Comparison of ENCODE assay signal across 14 cellular contexts in the genomic region with DNA sequence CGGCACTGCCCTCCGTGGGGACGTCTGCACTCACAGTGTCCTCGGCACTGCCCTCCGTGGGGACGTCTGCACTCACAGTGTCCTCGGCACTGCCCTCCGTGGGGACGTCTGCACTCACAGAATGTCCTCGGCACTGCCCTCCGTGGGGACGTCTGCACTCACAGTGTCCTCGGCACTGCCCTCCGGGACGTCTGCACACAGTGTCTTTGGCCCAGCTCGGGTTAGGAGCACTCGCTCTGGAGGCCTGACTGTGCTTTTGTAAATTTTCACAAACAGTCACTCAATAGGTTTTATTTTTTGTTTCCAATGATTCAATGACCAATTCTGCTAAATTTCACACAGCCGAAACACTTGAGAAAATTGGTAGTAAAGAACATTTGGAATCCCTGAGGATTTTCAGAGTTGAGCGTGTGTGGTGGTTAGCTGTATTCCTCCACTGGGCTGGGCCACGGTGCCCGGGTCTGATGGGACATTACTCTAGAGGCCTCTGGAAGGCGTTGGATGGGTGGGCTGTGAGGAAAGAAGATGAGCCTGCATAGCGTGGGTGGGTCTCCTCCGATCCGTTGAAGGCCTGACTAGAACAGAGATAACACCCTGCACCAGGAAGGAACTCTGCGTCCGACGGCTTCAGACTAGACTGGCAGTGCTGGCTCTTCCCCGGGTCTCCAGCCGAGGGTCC.
DNase-seq lines count a peak whose midpoint lies in the region; ATAC-seq and TF ChIP-seq lines count a peak whose summit lies in the region.
"Had no signal": no experiment of that assay in that cellular context is flagged by ENCODE, and none has a peak within 500 bp of the region (broad histone marks: within the 10 kb centered on the region; RNA-seq: fewer than 3 reads in every experiment).

No MANE protein-coding gene starts in this region.

- TF ChIP-seq POLR2A in right lobe of liver (IDR thresholded peaks at IDR 0.05), result no peak

- ATAC-seq in right cardiac atrium (no peak), right lobe of liver (no peak)
- ATAC-seq: A549 had no signal

- intact Hi-C loops in cardiac septum (cut with DNase I) (no loop called here), right cardiac atrium (cut with DNase I) (no loop called here), right lobe of liver (cut with DNase I) (no loop called here)

- H3K9me3 ChIP-seq in right cardiac atrium (ENCODE audit: control insufficient read depth, low read length) (no peaks in the 10 kb centered on the region), right lobe of liver (no peaks in the 10 kb centered on the region)
- H3K9me3 ChIP-seq: A549, Caco-2, HAP-1 had no signal

- no peaks in the 10 kb centered on the region for H3K4me1 ChIP-seq in right cardiac atrium (ENCODE audit: control insufficient read depth, insufficient read depth, low read length)
- H3K4me1 ChIP-seq in right lobe of liver, result no peaks in the 10 kb centered on the region
- H3K4me1 ChIP-seq: A549, Caco-2, HAP-1 had no signal

- DNase-seq in cardiac septum (ENCODE audit: low spot score) (peak; percentile 50), right cardiac atrium (no peak), coronary artery (ENCODE audit: low spot score) (peak; percentile 33), right lobe of liver (peak in 2 of 3 donors; percentile 9 to 31), iPS-NIHi11 (ENCODE audit: low spot score) (no peak), NCI-H1694 treated with DMSO at 0.1 percent for 48 hours (lab: John Stamatoyannopoulos, UW) (no peak), superior temporal gyrus (ENCODE audit: extremely low spot score) (no peak)
- DNase-seq: AML-193; Caco-2; CD4-positive, alpha-beta T cell; GM23248 had no signal

- no peak for TF ChIP-seq CTCF in coronary artery (IDR thresholded peaks at IDR 0.05)
- no peak for TF ChIP-seq CTCF in right lobe of liver (IDR thresholded peaks at IDR 0.05)

- H3K4me3 ChIP-seq in right cardiac atrium (ENCODE audit: low read length), result no peak overlapping the region
- H3K4me3 ChIP-seq in coronary artery, result no peak overlapping the region
- no peak overlapping the region for H3K4me3 ChIP-seq in right lobe of liver
- H3K4me3 ChIP-seq: A549, GM23248, HAP-1 had no signal

- no peak overlapping the region for H3K27ac ChIP-seq in right cardiac atrium (ENCODE audit: low read length)
- H3K27ac ChIP-seq in coronary artery, result no peak overlapping the region
- H3K27ac ChIP-seq in right lobe of liver, result no peak overlapping the region
- H3K27ac ChIP-seq: A549, C4-2B, GM23248 had no signal

- H3K27me3 ChIP-seq in right cardiac atrium (ENCODE audit: control insufficient read depth, insufficient read depth), result no peaks in the 10 kb centered on the region
- H3K27me3 ChIP-seq in right lobe of liver, result no peaks in the 10 kb centered on the region

- 78% methylated on average over 22 of the region's 30 CpGs for WGBS in right cardiac atrium
- WGBS in right lobe of liver (ENCODE audit: insufficient coverage, low coverage, low lambda C conversion rate, missing lambda C conversion rate), result 76% methylated on average over 8 of the region's 30 CpGs

- no peaks in the 10 kb centered on the region for H3K36me3 ChIP-seq in right lobe of liver
- H3K36me3 ChIP-seq: HAP-1 had no signal

Comparison
In these comparisons a context has a peak if more than half of its experiments do, and no peak if none do; other contexts are left out.
1. DNase-seq: peak in cardiac septum (single experiment), coronary artery (single experiment) and right lobe of liver (2 of 3); none in right cardiac atrium (0 of 3), iPS-NIHi11 (single experiment), NCI-H1694 treated with DMSO at 0.1 percent for 48 hours (single experiment) and superior temporal gyrus (single experiment).